12 cellular contexts compared by ENCODE assay signal in the genomic region with DNA sequence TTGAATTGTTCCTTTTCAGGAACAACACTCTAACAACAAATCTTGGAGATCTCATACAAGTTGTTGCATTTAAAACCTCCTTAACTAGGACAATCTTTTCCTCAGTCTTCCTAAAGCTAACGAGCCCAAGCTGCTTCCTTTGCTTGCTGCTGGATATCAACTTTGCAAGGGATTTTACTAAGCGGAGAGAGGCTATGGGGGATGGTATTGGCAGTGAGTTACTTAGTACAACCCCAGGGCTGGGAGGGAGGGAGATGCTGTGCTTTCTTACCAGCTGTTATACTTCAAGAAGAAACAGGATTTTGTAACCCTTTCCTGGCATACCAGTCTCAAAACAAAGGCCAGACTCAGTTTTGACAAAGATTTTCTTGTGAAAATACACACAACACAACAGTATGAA. TPM values are rescaled to one million over a fixed set of nuclear protein-coding genes. Genes with fewer than 3 reads are reported as not detected.
DNase-seq lines count a peak whose midpoint lies in the region; ATAC-seq and TF ChIP-seq lines count a peak whose summit lies in the region.
"Had no signal": no experiment of that assay in that cellular context is flagged by ENCODE, and none has a peak within 500 bp of the region (broad histone marks: within the 10 kb centered on the region; RNA-seq: fewer than 3 reads in every experiment).

No MANE protein-coding gene starts in this region.

- no peak overlapping the region for H3K4ac ChIP-seq in neuronal stem cell (ENCODE audit: low read length)

- peak overlapping the region; percentile 26 for H3K27ac ChIP-seq in neuronal stem cell (replicated peaks; ENCODE audit: low read length)

- H3K4me1 ChIP-seq in neuronal stem cell (ENCODE audit: control insufficient read depth in 2 of 2, insufficient read depth in 1 of 2, low read depth in 1 of 2, low read length in 2 of 2), result peaks cover 9 to 13% of the 10 kb centered on the region in 2 donors

- peak; percentile 62 for DNase-seq in AG08396 (ENCODE audit: low spot score)
- peak; percentile 96 for DNase-seq in RPMI7951 (ENCODE audit: low read depth)
- DNase-seq in fibroblast of villous mesenchyme (ENCODE audit: low read depth), result peak; percentile 98
- DNase-seq in neuronal stem cell (ENCODE audit: low spot score), result no peak
- DNase-seq: CD8-positive, alpha-beta T cell; NK-92 treated with Interleukin-12 subunit alpha and Interleukin-12 subunit beta, amount 100 ng/mL, for 24 hours; stimulated activated CD4-positive, alpha-beta T cell treated with anti-CD3 and anti-CD28 coated beads, Interleukin-4, amount 100 ng/mL, for 1 hour had no signal

- no peaks in the 10 kb centered on the region for H3K36me3 ChIP-seq in neuronal stem cell (replicated peaks in 1 of 2; ENCODE audit: control insufficient read depth in 2 of 2, insufficient read depth in 2 of 2, low read length in 2 of 2)

- no peak overlapping the region for H3K4me2 ChIP-seq in neuronal stem cell (ENCODE audit: insufficient read depth, low read length, poor library complexity, severe bottlenecking)

- no peak overlapping the region for H2BK12ac ChIP-seq in neuronal stem cell (ENCODE audit: low read length)

- H2BK5ac ChIP-seq in neuronal stem cell (ENCODE audit: low read length), result no peak overlapping the region

- no peaks in the 10 kb centered on the region for H3K79me1 ChIP-seq in neuronal stem cell (ENCODE audit: low read depth, low read length)

- no peak overlapping the region for H4K91ac ChIP-seq in neuronal stem cell (ENCODE audit: low read depth, low read length, poor library complexity)

- peaks cover 0 to 9% of the 10 kb centered on the region in 2 donors for H3K9me3 ChIP-seq in neuronal stem cell (replicated peaks in 1 of 2; ENCODE audit: control insufficient read depth in 2 of 2, insufficient read depth in 1 of 2, low read depth in 1 of 2, low read length in 2 of 2)

- H2AFZ ChIP-seq in neuronal stem cell (ENCODE audit: low read length), result peak overlapping the region; percentile 74

- no peak overlapping the region for H2BK120ac ChIP-seq in neuronal stem cell (ENCODE audit: low read depth, low read length)

- H4K8ac ChIP-seq in neuronal stem cell (ENCODE audit: low read depth, low read length), result no peak overlapping the region

- no peak overlapping the region for H3K23ac ChIP-seq in neuronal stem cell (ENCODE audit: low read depth, low read length, poor library complexity)

- H3K4me3 ChIP-seq in fibroblast of villous mesenchyme (ENCODE audit: low read depth, low read length), result peak overlapping the region; percentile 55
- H3K4me3 ChIP-seq in neuronal stem cell (ENCODE audit: low read length in 2 of 2), result no peak overlapping the region

- H2BK15ac ChIP-seq in neuronal stem cell (ENCODE audit: low read length), result no peak overlapping the region

- ATAC-seq in GM18907 (IDR thresholded peaks at IDR 0.05; ENCODE audit: unreplicated experiment) (no peak), GM19035 (IDR thresholded peaks at IDR 0.05; ENCODE audit: unreplicated experiment) (no peak), HG03097 (IDR thresholded peaks at IDR 0.05; ENCODE audit: low FRiP score, unreplicated experiment) (no peak), HG02973 (IDR thresholded peaks at IDR 0.05; ENCODE audit: unreplicated experiment) (no peak)
- ATAC-seq: CD8-positive, alpha-beta T cell; HCT116 had no signal

- WGBS in neuronal stem cell (ENCODE audit: extremely low coverage in 2 of 2, insufficient read length in 2 of 2, insufficient replicate concordance in 1 of 2), 2 donors, result no CpG with 5 or more reads among the region's 2 CpGs

- no peak overlapping the region for H3K18ac ChIP-seq in neuronal stem cell (ENCODE audit: low read length)

- no peak overlapping the region for H3K9ac ChIP-seq in neuronal stem cell (ENCODE audit: low read depth, low read length, poor library complexity)

- TF ChIP-seq CTCF in fibroblast of villous mesenchyme (IDR thresholded peaks at IDR 0.05; ENCODE audit: insufficient read depth, low read depth, low read length), result no peak

- H3K27me3 ChIP-seq in neuronal stem cell (ENCODE audit: control insufficient read depth in 3 of 3, insufficient read depth in 3 of 3, low read depth in 1 of 3, low read length in 3 of 3), result no peaks in the 10 kb centered on the region

- H3K14ac ChIP-seq in neuronal stem cell (ENCODE audit: low read length), result no peak overlapping the region

- H2AK5ac ChIP-seq in neuronal stem cell (ENCODE audit: low read depth, low read length), result no peak overlapping the region

RNA-seq across cellular contexts. Expression of a gene that starts 19.5 kb away (rescaled TPM):
- 1,601 and 1,652 TPM in 2 replicates for total RNA-seq in RPMI7951 (2014; rRNA removed; shearing (Covaris generic))
- total RNA-seq in fibroblast of villous mesenchyme, result 2,828 and 5,152 TPM in 2 replicates
- 40.8 TPM for polyA plus RNA-seq in neuronal stem cell (2013, experiment 1 of 2)
- polyA plus RNA-seq in neuronal stem cell (2013, experiment 2 of 2), result 39.1 TPM
- total RNA-seq: CD8-positive, alpha-beta T cell had no signal
